Comparison of ENCODE assay signal across 29 cellular contexts in the genomic region with DNA sequence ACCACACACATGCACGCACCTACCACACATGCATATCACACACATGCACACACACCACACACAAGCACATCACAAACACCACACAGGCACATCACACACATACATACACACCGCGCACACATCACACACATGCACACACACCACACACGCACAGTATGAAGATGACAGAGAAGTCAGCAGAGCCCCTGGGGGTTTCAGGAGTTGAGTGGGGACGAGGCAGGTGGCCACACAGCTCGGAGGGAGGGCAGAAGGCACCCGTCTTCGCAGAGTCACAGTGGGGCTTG.
"Had no signal": no experiment of that assay in that cellular context is flagged by ENCODE, and none has a peak within 500 bp of the region (broad histone marks: within the 10 kb centered on the region; RNA-seq: fewer than 3 reads in every experiment).

No MANE protein-coding gene starts in this region.

- H3K9me3 Mint-ChIP-seq: dendritic cell treated with granulocyte-macrophage colony-stimulating factor and Interleukin-4, amounts not matched to agents 40 ng/mL and 50 ng/mL, for 4 days; memory B cell; mesothelial cell of epicardium; naive B cell; natural killer cell treated with Interleukin-12 subunit alpha and Interleukin-12 subunit beta and Interleukin-15 and Interleukin-18, amount 100 ng/mL, for 72 hours; neural crest cell; stimulated activated memory B cell treated with anti-CD40 and anti-IgM and Interleukin-4, amounts not matched to agents 10 μg/mL and 1 μg/mL and 100 μg/mL, for 72 hours had no signal

- H3K4me3 ChIP-seq: colonic mucosa, esophagus muscularis mucosa, gastroesophageal sphincter, heart left ventricle, hepatocyte, lung, mucosa of descending colon, right lobe of liver, smooth muscle cell, suprapubic skin, transverse colon, vagina had no signal

- ATAC-seq: foreskin keratinocyte; gastroesophageal sphincter; heart left ventricle; left lobe of liver; mucosa of descending colon; right lobe of liver; stimulated activated memory B cell treated with anti-CD40 and anti-IgM and Interleukin-4, amounts not matched to agents 10 μg/mL and 1 μg/mL and 100 μg/mL, for 72 hours; stimulated activated naive CD8-positive, alpha-beta T cell treated with anti-CD3 and anti-CD28 coated beads, Interleukin-15, Interleukin-2, amounts not matched to agents 100 U/mL and 50 U/mL, for 24 hours had no signal

- H3K4me1 ChIP-seq: foreskin keratinocyte, parathyroid adenoma, right lobe of liver, suprapubic skin had no signal

- DNase-seq: colonic mucosa; effector CD8-positive, alpha-beta T cell; foreskin keratinocyte; heart left ventricle; kidney; naive B cell; right lobe of liver; stimulated activated CD4-positive, alpha-beta T cell treated with anti-CD3 and anti-CD28 coated beads, Interleukin-12 subunit alpha, Interleukin-12 subunit beta, amount 100 ng/mL, for 4 hours; stimulated activated CD4-positive, alpha-beta T cell treated with anti-CD3 and anti-CD28 coated beads, Interleukin-1b, Interleukin-23, amount 100 ng/mL, for 48 hours; stimulated activated CD4-positive, alpha-beta T cell treated with anti-CD3 and anti-CD28 coated beads, Interleukin-4, amount 100 ng/mL, for 1 hour; stimulated activated naive CD8-positive, alpha-beta T cell treated with anti-CD3 and anti-CD28 coated beads, Interleukin-15, Interleukin-2, amounts not matched to agents 100 U/mL and 50 U/mL, for 24 hours; transverse colon had no signal

- H3K36me3 ChIP-seq: colonic mucosa, heart left ventricle, right lobe of liver, suprapubic skin, transverse colon, vagina had no signal

- H3K27me3 ChIP-seq: colonic mucosa, foreskin keratinocyte, gastroesophageal sphincter, hepatocyte, right lobe of liver, suprapubic skin, transverse colon, vagina had no signal

- H3K4me3 Mint-ChIP-seq: dendritic cell treated with granulocyte-macrophage colony-stimulating factor and Interleukin-4, amounts not matched to agents 40 ng/mL and 50 ng/mL, for 4 days; memory B cell; mesothelial cell of epicardium; naive B cell; natural killer cell treated with Interleukin-12 subunit alpha and Interleukin-12 subunit beta and Interleukin-15 and Interleukin-18, amount 100 ng/mL, for 72 hours; neural crest cell; stimulated activated memory B cell treated with anti-CD40 and anti-IgM and Interleukin-4, amounts not matched to agents 10 μg/mL and 1 μg/mL and 100 μg/mL, for 72 hours had no signal

- H3K9ac ChIP-seq: parathyroid adenoma had no signal

- H3K27ac Mint-ChIP-seq: dendritic cell treated with granulocyte-macrophage colony-stimulating factor and Interleukin-4, amounts not matched to agents 40 ng/mL and 50 ng/mL, for 4 days; memory B cell; mesothelial cell of epicardium; naive B cell; natural killer cell treated with Interleukin-12 subunit alpha and Interleukin-12 subunit beta and Interleukin-15 and Interleukin-18, amount 100 ng/mL, for 72 hours; progenitor cell of endocrine pancreas; stimulated activated memory B cell treated with anti-CD40 and anti-IgM and Interleukin-4, amounts not matched to agents 10 μg/mL and 1 μg/mL and 100 μg/mL, for 72 hours had no signal

- H3K4me2 ChIP-seq: hepatocyte, smooth muscle cell had no signal

- H3K9me3 ChIP-seq: colonic mucosa, esophagus muscularis mucosa, gastroesophageal sphincter, heart left ventricle, mucosa of descending colon, right lobe of liver, suprapubic skin, transverse colon, vagina had no signal

- H3K27ac ChIP-seq: colonic mucosa, esophagus muscularis mucosa, foreskin keratinocyte, gastroesophageal sphincter, hepatocyte, parathyroid adenoma, right lobe of liver, suprapubic skin, vagina had no signal

- H3K27me3 Mint-ChIP-seq: progenitor cell of endocrine pancreas had no signal

- FAIRE-seq: kidney had no signal

- H2AFZ ChIP-seq: hepatocyte, parathyroid adenoma had no signal
